ENCODE assay signal across 1 cellular context in genomic region chr12:76041406-76041805, GRCh38.
TF ChIP-seq lines count a peak whose summit lies in the region.

No MANE protein-coding gene starts in this region.

TF ChIP-seq in GM12878, 131 proteins besides CTCF, POLR2A, EP300 and RAD21 (continued from another document):
- TF ChIP-seq DPF2 (IDR thresholded peaks at IDR 0.05) (no peak), BCL3 (IDR thresholded peaks at IDR 0.05; ENCODE audit: borderline replicate concordance, insufficient read depth, low read depth, low read length, poor library complexity, severe bottlenecking) (no peak), POLR2AphosphoS5 (IDR thresholded peaks at IDR 0.05; ENCODE audit: low read length) (peak; percentile 24; the same call in 1 of the 2 replicates), STAT3 (IDR thresholded peaks at IDR 0.05; ENCODE audit: low read depth, low read length) (no peak)
- TF ChIP-seq, protein P1, sequence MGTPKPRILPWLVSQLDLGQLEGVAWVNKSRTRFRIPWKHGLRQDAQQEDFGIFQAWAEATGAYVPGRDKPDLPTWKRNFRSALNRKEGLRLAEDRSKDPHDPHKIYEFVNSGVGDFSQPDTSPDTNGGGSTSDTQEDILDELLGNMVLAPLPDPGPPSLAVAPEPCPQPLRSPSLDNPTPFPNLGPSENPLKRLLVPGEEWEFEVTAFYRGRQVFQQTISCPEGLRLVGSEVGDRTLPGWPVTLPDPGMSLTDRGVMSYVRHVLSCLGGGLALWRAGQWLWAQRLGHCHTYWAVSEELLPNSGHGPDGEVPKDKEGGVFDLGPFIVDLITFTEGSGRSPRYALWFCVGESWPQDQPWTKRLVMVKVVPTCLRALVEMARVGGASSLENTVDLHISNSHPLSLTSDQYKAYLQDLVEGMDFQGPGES (IDR thresholded peaks at IDR 0.05) = no peak
